In the genomic region with DNA sequence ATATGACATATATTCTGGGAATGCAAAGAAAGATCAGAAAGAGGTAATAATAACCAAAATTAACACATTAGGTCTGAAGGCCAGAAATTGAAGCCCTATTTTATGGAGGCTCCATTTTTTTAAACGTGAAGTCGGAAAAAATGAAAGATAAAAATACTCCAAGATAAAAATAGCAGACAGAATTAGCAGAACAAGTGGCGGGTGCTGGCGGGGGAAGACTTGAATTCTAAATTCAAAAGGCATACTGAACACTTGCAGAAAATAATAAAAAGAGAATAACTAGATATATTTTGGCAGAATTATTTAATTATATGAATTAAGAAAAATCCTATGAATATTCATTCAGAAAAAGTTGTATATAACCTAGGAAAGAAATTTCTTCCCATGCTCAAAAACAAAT, we compare ENCODE assay signal across 6 cellular contexts.
"Had no signal": no experiment of that assay in that cellular context is flagged by ENCODE, and none has a peak within 500 bp of the region (broad histone marks: within the 10 kb centered on the region; RNA-seq: fewer than 3 reads in every experiment).

No MANE protein-coding gene starts in this region.

- H3K27ac ChIP-seq: HL-60 had no signal

- DNase-seq: IMR-90, KBM-7 had no signal

- FAIRE-seq: HepG2, HTR-8/SVneo, K562 had no signal

- H3K4me3 ChIP-seq: K562 had no signal

- ATAC-seq: HepG2, K562 had no signal
